18 cellular contexts compared by ENCODE assay signal in the genomic region with DNA sequence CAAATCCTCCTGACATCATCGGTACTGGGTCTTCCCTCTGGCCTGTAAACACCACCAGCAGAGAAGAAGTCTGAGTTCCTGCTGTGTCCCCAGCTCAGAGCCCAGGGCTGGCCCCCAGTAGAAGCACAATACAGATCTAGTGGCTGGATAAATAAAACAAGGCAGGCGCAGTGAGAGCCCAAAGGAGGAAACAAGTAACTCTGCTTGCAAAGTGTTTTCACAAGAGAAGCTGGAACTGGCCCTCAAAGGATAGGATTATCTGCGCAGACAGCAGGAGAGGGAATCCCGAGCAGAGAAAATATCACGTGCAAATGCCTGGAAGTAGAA.
"Had no signal": no experiment of that assay in that cellular context is flagged by ENCODE, and none has a peak within 500 bp of the region (broad histone marks: within the 10 kb centered on the region; RNA-seq: fewer than 3 reads in every experiment).

No MANE protein-coding gene starts in this region.

- H3K4me1 ChIP-seq: ascending aorta, esophagus muscularis mucosa, lower lobe of right lung, tibial nerve had no signal

- H3K36me3 ChIP-seq: ascending aorta, esophagus muscularis mucosa, lower lobe of right lung, pancreas, tibial nerve had no signal

- H3K9me3 ChIP-seq: ascending aorta, esophagus muscularis mucosa, lower lobe of right lung, pancreas had no signal

- H3K27ac Mint-ChIP-seq: activated T-helper 17 cell treated with anti-CD3 and anti-CD28 coated beads, Interleukin-2, amount 50 U/mL, for 72 hours; mesothelial cell of epicardium; T-cell had no signal

- H3K4me1 Mint-ChIP-seq: activated T-helper 17 cell treated with anti-CD3 and anti-CD28 coated beads, Interleukin-2, amount 50 U/mL, for 72 hours; mesothelial cell of epicardium; neural crest cell had no signal

- H3K4me3 ChIP-seq: ascending aorta, esophagus muscularis mucosa, lower lobe of right lung, pancreas, tibial nerve had no signal

- H3K27me3 ChIP-seq: ascending aorta, esophagus muscularis mucosa, pancreas, tibial nerve had no signal

- DNase-seq: activated CD4-positive, alpha-beta T cell treated with anti-CD3 and anti-CD28 coated beads, Interleukin-2, amount 50 U/mL, for 4 hours; activated CD4-positive, CD25-positive, alpha-beta regulatory T cell treated with anti-CD3 and anti-CD28 coated beads, Interleukin-2, amount 50 U/mL, for 72 hours; activated naive CD4-positive, alpha-beta T cell treated with Interleukin-2 at 50 U/mL for 16 hours; hypothalamus; lower lobe of right lung; pancreas; retina; stimulated activated CD4-positive, alpha-beta T cell treated with anti-CD3 and anti-CD28 coated beads, Interleukin-15, amount 100 ng/mL, for 24 hours; stimulated activated CD4-positive, alpha-beta T cell treated with anti-CD3 and anti-CD28 coated beads, Interleukin-4, amount 100 ng/mL, for 1 hour; stimulated activated naive CD4-positive, alpha-beta T cell treated with Interleukin-2 at 50 U/mL for 16 hours; T-helper 9 cell had no signal

- H3K27ac ChIP-seq: ascending aorta, esophagus muscularis mucosa, lower lobe of right lung, pancreas, tibial nerve had no signal

- ATAC-seq: activated T-helper 17 cell treated with anti-CD3 and anti-CD28 coated beads, Interleukin-2, amount 50 U/mL, for 72 hours; lower lobe of right lung had no signal

- H3K4me3 Mint-ChIP-seq: activated T-helper 17 cell treated with anti-CD3 and anti-CD28 coated beads, Interleukin-2, amount 50 U/mL, for 72 hours; mesothelial cell of epicardium; neural crest cell; T-cell had no signal
